Comparison of ENCODE assay signal across 8 cellular contexts in genomic region chr18:36419913-36420531, GRCh38.
DNase-seq lines count a peak whose midpoint lies in the region; ATAC-seq and TF ChIP-seq lines count a peak whose summit lies in the region.

No MANE protein-coding gene starts in this region.

- H3K9me3 Mint-ChIP-seq in CD14-positive monocyte: peaks cover 0 to 2% (median 0%) of the 10 kb centered on the region in 7 donors
- H3K9me3 Mint-ChIP-seq in CD4-positive, alpha-beta memory T cell: no peaks in the 10 kb centered on the region

- POLR2A ChIA-PET in CD4-positive, alpha-beta memory T cell (lab: Charles Lee; ENCODE audit: partially characterized antibody): no interaction called here

- no peak overlapping the region for H3K27ac Mint-ChIP-seq in CD14-positive monocyte
- no peak overlapping the region for H3K27ac Mint-ChIP-seq in CD4-positive, alpha-beta memory T cell

- no peaks in the 10 kb centered on the region for H3K9me3 ChIP-seq in mucosa of descending colon
- no peaks in the 10 kb centered on the region for H3K9me3 ChIP-seq in Peyer's patch
- no peaks in the 10 kb centered on the region for H3K9me3 ChIP-seq in CD4-positive, alpha-beta memory T cell (ENCODE audit: control insufficient read depth in 1 of 2, low read length in 2 of 2)
- H3K9me3 ChIP-seq in transverse colon: no peaks in the 10 kb centered on the region

- ATAC-seq in mucosa of descending colon: peak; percentile 98

- no peaks in the 10 kb centered on the region for H3K4me1 Mint-ChIP-seq in CD14-positive monocyte
- no peaks in the 10 kb centered on the region for H3K4me1 Mint-ChIP-seq in CD4-positive, alpha-beta memory T cell

- TF ChIP-seq POLR2A in Peyer's patch (IDR thresholded peaks at IDR 0.05): no peak
- TF ChIP-seq POLR2A in transverse colon (IDR thresholded peaks at IDR 0.05): no peak

- H3K4me1 ChIP-seq in mucosa of descending colon (ENCODE audit: low read depth) (no peaks in the 10 kb centered on the region), Peyer's patch (no peaks in the 10 kb centered on the region), transverse colon (no peaks in the 10 kb centered on the region)
- H3K4me1 ChIP-seq in CD4-positive, alpha-beta memory T cell (ENCODE audit: insufficient read depth, low read length): no peaks in the 10 kb centered on the region

- H3K4me3 ChIP-seq in GM12875 (ENCODE audit: low read depth, low read length) (no peak overlapping the region), mucosa of descending colon (no peak overlapping the region), Peyer's patch (no peak overlapping the region), transverse colon (no peak overlapping the region)
- no peak overlapping the region for H3K4me3 ChIP-seq in CD4-positive, alpha-beta memory T cell (ENCODE audit: low read length in 2 of 2)

- H3K4me3 Mint-ChIP-seq in CD14-positive monocyte: no peak overlapping the region
- no peak overlapping the region for H3K4me3 Mint-ChIP-seq in CD4-positive, alpha-beta memory T cell

- no peak for TF ChIP-seq EP300 in transverse colon (IDR thresholded peaks at IDR 0.05; ENCODE audit: low read depth)

- DNase-seq in H4 (ENCODE audit: low spot score) (peak; percentile 67), SK-MEL-5 (ENCODE audit: low read depth, low spot score) (peak; percentile 14), mucosa of descending colon (peak in 1 of 3 donors; percentile 14), CD14-positive monocyte (ENCODE audit: low spot score) (no peak), Peyer's patch (no peak), transverse colon (no peak)
- DNase-seq in CD4-positive, alpha-beta memory T cell: no peak

- peaks cover 1 to 7% (median 2%) of the 10 kb centered on the region in 3 donors for H3K27me3 Mint-ChIP-seq in CD14-positive monocyte (ENCODE audit: low read depth in 3 of 3)
- peaks cover 5 to 11% of the 10 kb centered on the region in 2 donors for H3K27me3 Mint-ChIP-seq in CD4-positive, alpha-beta memory T cell

- H3K27ac ChIP-seq in Peyer's patch: no peak overlapping the region
- no peak overlapping the region for H3K27ac ChIP-seq in CD4-positive, alpha-beta memory T cell (ENCODE audit: low read depth, low read length)
- H3K27ac ChIP-seq in transverse colon: no peak overlapping the region

- 73 to 88% methylated on average over 3 to 7 of the region's 7 CpGs for WGBS in transverse colon (ENCODE audit: low coverage in 1 of 2), 2 donors

- CTCF ChIA-PET in CD4-positive, alpha-beta memory T cell (lab: Charles Lee; ENCODE audit: partially characterized antibody): interaction anchor here (1.3 to 2.4 kb wide), 2 partner anchors 8 to 12 kb away, joined by 3 to 5 read pairs; no protein-coding TSS in a partner anchor

- in situ Hi-C loops in SK-MEL-5 (cut with HindIII; ENCODE audit: low pct_unique_long_range_greater_than_20kb, low sequenced_read_pairs): no loop called here
- in situ Hi-C loops in transverse colon (cut with MboI; ENCODE audit: low pct_ligation_motif_present in 1 of 4, low pct_unique_long_range_greater_than_20kb in 1 of 4, low sequenced_read_pairs in 3 of 4): no loop called here

- no peaks in the 10 kb centered on the region for H3K36me3 Mint-ChIP-seq in CD14-positive monocyte
- no peaks in the 10 kb centered on the region for H3K36me3 Mint-ChIP-seq in CD4-positive, alpha-beta memory T cell

- H3K27me3 ChIP-seq in Peyer's patch: no peaks in the 10 kb centered on the region
- no peaks in the 10 kb centered on the region for H3K27me3 ChIP-seq in CD4-positive, alpha-beta memory T cell (ENCODE audit: insufficient read depth, low read length)
- no peaks in the 10 kb centered on the region for H3K27me3 ChIP-seq in transverse colon

- no peaks in the 10 kb centered on the region for H3K36me3 ChIP-seq in mucosa of descending colon (ENCODE audit: low read depth)
- no peaks in the 10 kb centered on the region for H3K36me3 ChIP-seq in Peyer's patch
- no peaks in the 10 kb centered on the region for H3K36me3 ChIP-seq in CD4-positive, alpha-beta memory T cell (ENCODE audit: insufficient read depth, low read length)
- no peaks in the 10 kb centered on the region for H3K36me3 ChIP-seq in transverse colon

- TF ChIP-seq CTCF in GM12875 (IDR thresholded peaks at IDR 0.05; ENCODE audit: borderline replicate concordance, insufficient read depth, low read depth, low read length): peak; percentile 35; the same call in 1 of the 2 replicates
- TF ChIP-seq CTCF in mucosa of descending colon (IDR thresholded peaks at IDR 0.05): no peak
- TF ChIP-seq CTCF in CD14-positive monocyte (IDR thresholded peaks at IDR 0.05): no peak
- TF ChIP-seq CTCF in Peyer's patch (IDR thresholded peaks at IDR 0.05): peak in 2 of 6 experiments; percentile 17 to 34
- peak in 2 of 5 experiments; percentile 7 to 8 for TF ChIP-seq CTCF in transverse colon (IDR thresholded peaks at IDR 0.05)

- intact Hi-C loops in mucosa of descending colon (cut with DNase I, micrococcal nuclease): no loop called here
- intact Hi-C loops in CD14-positive monocyte (cut with micrococcal nuclease): no loop called here
- intact Hi-C loops in CD4-positive, alpha-beta memory T cell (cut with micrococcal nuclease): no loop called here
- intact Hi-C loops in transverse colon (cut with DNase I; ENCODE audit: low total_unique reads): no loop called here

Comparison
In these comparisons a context has a peak if more than half of its experiments do, and no peak if none do; other contexts are left out.
1. DNase-seq: peak in H4 (single experiment) and SK-MEL-5 (single experiment); none in CD14-positive monocyte (single experiment), Peyer's patch (0 of 3), CD4-positive, alpha-beta memory T cell (0 of 5) and transverse colon (single experiment).